ENCODE assay signal across 8 cellular contexts in the genomic region with DNA sequence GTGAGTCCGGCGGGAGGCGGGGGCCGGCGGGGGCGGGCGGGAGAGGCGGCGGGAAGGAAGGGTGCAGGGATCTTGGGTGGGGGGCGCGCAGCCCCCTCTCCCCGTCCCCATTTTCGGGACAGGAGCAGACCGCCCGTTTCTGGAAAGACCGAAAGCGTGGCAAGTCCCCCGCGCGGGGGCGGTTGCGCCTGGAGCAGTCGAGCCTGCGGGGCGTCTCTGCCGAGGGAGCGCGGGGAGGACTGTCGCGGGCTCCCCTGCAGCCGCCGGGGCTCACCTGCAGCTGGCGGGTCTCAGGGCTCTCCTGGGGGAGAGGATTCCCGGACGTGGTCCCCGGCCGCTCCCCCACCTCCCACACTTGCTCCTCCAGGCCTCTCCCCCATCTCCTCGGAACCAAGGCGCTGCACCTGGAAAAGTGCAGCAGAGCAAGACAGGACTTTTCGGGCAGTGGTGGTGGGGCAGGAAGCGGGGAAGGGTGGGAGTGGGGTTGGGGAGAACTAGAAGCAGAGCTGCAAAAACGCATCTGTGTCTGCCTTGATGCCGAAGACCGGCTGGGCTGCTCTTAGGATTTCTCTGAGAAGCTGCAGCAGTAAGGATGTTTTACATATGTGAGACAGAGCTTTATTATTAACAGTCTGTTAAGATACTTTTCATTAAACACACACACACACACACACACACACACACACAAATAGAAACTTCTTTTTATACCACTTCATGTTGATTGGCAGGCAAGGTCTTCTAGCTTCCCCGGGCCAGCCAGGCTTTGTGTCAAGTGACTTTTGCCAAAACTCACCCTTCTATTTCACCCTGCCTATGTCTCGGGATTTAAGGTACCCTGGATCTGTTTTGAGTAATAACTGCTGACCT. TPM values are rescaled to one million over a fixed set of nuclear protein-coding genes. Genes with fewer than 3 reads are reported as not detected.
DNase-seq lines count a peak whose midpoint lies in the region; ATAC-seq and TF ChIP-seq lines count a peak whose summit lies in the region.

No MANE protein-coding gene starts in this region.

- H3K9me3 Mint-ChIP-seq in IgD-negative memory B cell: no peaks in the 10 kb centered on the region
- no peaks in the 10 kb centered on the region for H3K9me3 Mint-ChIP-seq in nephron progenitor cell

- intact Hi-C loops in vagina (cut with DNase I): no loop called here

- peak overlapping the region; percentile 87 to 97 (median 95) for H3K4me3 Mint-ChIP-seq in IgD-negative memory B cell
- H3K4me3 Mint-ChIP-seq in nephron progenitor cell: peak overlapping the region; percentile 84

- peak overlapping the region; percentile 98 for H3K4me3 ChIP-seq in AG09309 (ENCODE audit: control insufficient read depth, low read depth, low read length)
- peak overlapping the region; percentile 80 for H3K4me3 ChIP-seq in epithelial cell of proximal tubule (ENCODE audit: low read depth, low read length)
- peak overlapping the region; percentile 85 to 96 for H3K4me3 ChIP-seq in vagina

- peak; percentile 24 for ATAC-seq in GM18868 (IDR thresholded peaks at IDR 0.05; ENCODE audit: unreplicated experiment)

- H3K27me3 ChIP-seq in vagina: no peaks in the 10 kb centered on the region

- TF ChIP-seq CTCF in AG09309 (IDR thresholded peaks at IDR 0.05; ENCODE audit: control insufficient read depth, insufficient read depth, low read depth, low read length, missing control alignments) (no peak), epithelial cell of proximal tubule (conservative IDR thresholded peaks at IDR 0.05; ENCODE audit: low read depth, low read length) (no peak), nephron progenitor cell (IDR thresholded peaks at IDR 0.05) (no peak), vagina (IDR thresholded peaks at IDR 0.05) (no peak)

- H3K36me3 ChIP-seq in vagina: no peaks in the 10 kb centered on the region

- H3K27me3 Mint-ChIP-seq in IgD-negative memory B cell (no peaks in the 10 kb centered on the region), nephron progenitor cell (ENCODE audit: low read depth, poor library complexity) (peaks cover 13% of the 10 kb centered on the region)

- no peak for TF ChIP-seq POLR2A in vagina (IDR thresholded peaks at IDR 0.05)

- no peak for DNase-seq in AG09309 (ENCODE audit: low read depth)
- peak; percentile 24 for DNase-seq in activated CD4-positive, alpha-beta T cell treated with anti-CD3 and anti-CD28 coated beads, Interleukin-2, amount 50 U/mL, for 1 hour
- no peak for DNase-seq in epithelial cell of proximal tubule (ENCODE audit: low read depth)
- peak; percentile 60 for DNase-seq in nephron progenitor cell
- no peak for DNase-seq in vagina (ENCODE audit: extremely low spot score in 2 of 2)
- DNase-seq in DMS153 (lab: John Stamatoyannopoulos, UW): no peak

- H3K27ac Mint-ChIP-seq in IgD-negative memory B cell (peak overlapping the region; percentile 68 to 98 (median 93)), nephron progenitor cell (no peak overlapping the region)

- peaks cover 39% of the 10 kb centered on the region for H3K4me1 ChIP-seq in vagina

- no peaks in the 10 kb centered on the region for H3K9me3 ChIP-seq in vagina

- H3K27ac ChIP-seq in vagina: peak overlapping the region; percentile 86

- H3K36me3 Mint-ChIP-seq in IgD-negative memory B cell: no peaks in the 10 kb centered on the region
- H3K36me3 Mint-ChIP-seq in nephron progenitor cell (ENCODE audit: low read depth): peaks cover 2% of the 10 kb centered on the region

- H3K4me1 Mint-ChIP-seq in IgD-negative memory B cell (peaks cover 33 to 50% (median 34%) of the 10 kb centered on the region in 3 donors), nephron progenitor cell (peaks cover 48% of the 10 kb centered on the region)

RNA-seq across cellular contexts. Expression of a gene that starts 0.7 kb away (rescaled TPM):
- polyA plus RNA-seq in IgD-negative memory B cell: 38.5 TPM
- 650 and 726 TPM in 2 replicates for total RNA-seq in epithelial cell of proximal tubule
- 131 TPM for total RNA-seq in vagina

Comparison
In these comparisons a context has a peak if more than half of its experiments do, and no peak if none do; other contexts are left out.
1. DNase-seq: peak in activated CD4-positive, alpha-beta T cell treated with anti-CD3 and anti-CD28 coated beads, Interleukin-2, amount 50 U/mL, for 1 hour (single experiment) and nephron progenitor cell (single experiment); none in AG09309 (single experiment), epithelial cell of proximal tubule (single experiment), vagina (0 of 2) and DMS153 (single experiment).
2. Peak in every context shown above with its lines, with median percentiles within 50 percentile points of each other: H3K4me3 ChIP-seq.